ENCODE assay signal across 13 cellular contexts in the genomic region with DNA sequence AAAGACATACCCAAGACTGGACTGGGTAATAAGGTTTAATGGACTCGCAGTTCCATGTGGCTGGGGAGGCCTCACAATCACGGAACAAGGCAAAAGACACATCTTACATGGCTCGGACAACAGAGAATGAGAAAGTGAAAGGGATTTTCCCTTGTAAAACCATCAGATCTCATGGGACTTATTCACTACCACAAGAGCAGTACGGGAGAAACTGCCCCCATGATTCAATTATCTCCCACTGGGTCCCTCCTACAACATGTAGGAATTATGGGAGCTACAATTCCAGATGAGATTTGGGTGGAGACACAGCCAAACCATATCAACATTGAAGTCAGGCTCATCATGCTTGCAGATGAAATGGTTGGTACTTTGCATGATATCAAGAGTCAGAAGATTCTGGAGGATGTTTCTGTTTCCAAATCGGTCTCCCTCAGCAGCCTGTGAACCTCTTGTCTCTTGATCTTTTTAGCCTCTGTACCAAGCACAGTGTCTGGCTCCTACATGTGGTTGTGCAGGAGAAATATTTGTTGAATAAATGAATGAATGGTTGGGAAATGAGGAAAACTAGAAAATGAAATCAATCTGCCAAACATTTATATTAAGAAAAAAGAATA.
DNase-seq lines count a peak whose midpoint lies in the region; ATAC-seq lines count a peak whose summit lies in the region.
"Had no signal": no experiment of that assay in that cellular context is flagged by ENCODE, and none has a peak within 500 bp of the region (broad histone marks: within the 10 kb centered on the region; RNA-seq: fewer than 3 reads in every experiment).

No MANE protein-coding gene starts in this region.

- DNase-seq in stimulated activated naive B cell treated with anti-CD40 and anti-IgM and Interleukin-4, amounts not matched to agents 10 μg/mL and 1 μg/mL and 100 μg/mL, for 72 hours = no peak
- DNase-seq in OCI-M1 (lab: John Stamatoyannopoulos, UW) (no peak), NCI-H1417 (lab: John Stamatoyannopoulos, UW) (no peak)
- DNase-seq in naive thymus-derived CD8-positive, alpha-beta T cell = no peak
- DNase-seq: activated CD4-positive, alpha-beta T cell treated with anti-CD3 and anti-CD28 coated beads for 1 hour; CD8-positive, alpha-beta T cell; H7; NCI-H187; stimulated activated naive CD4-positive, alpha-beta T cell treated with Interleukin-2 at 50 U/mL for 16 hours had no signal

- H3K9me3 Mint-ChIP-seq in stimulated activated naive B cell treated with anti-CD40 and anti-IgM and Interleukin-4, amounts not matched to agents 10 μg/mL and 1 μg/mL and 100 μg/mL, for 72 hours = no peaks in the 10 kb centered on the region
- no peaks in the 10 kb centered on the region for H3K9me3 Mint-ChIP-seq in naive thymus-derived CD8-positive, alpha-beta T cell
- H3K9me3 Mint-ChIP-seq: CD8-positive, alpha-beta T cell; memory B cell had no signal

- H3K4me3 Mint-ChIP-seq in stimulated activated naive B cell treated with anti-CD40 and anti-IgM and Interleukin-4, amounts not matched to agents 10 μg/mL and 1 μg/mL and 100 μg/mL, for 72 hours = no peak overlapping the region
- H3K4me3 Mint-ChIP-seq in naive thymus-derived CD8-positive, alpha-beta T cell = no peak overlapping the region
- H3K4me3 Mint-ChIP-seq: CD8-positive, alpha-beta T cell; memory B cell had no signal

- peaks cover 14 to 22% of the 10 kb centered on the region in 2 donors for H3K4me1 Mint-ChIP-seq in stimulated activated naive B cell treated with anti-CD40 and anti-IgM and Interleukin-4, amounts not matched to agents 10 μg/mL and 1 μg/mL and 100 μg/mL, for 72 hours
- H3K4me1 Mint-ChIP-seq in naive thymus-derived CD8-positive, alpha-beta T cell = peaks cover 0 to 7% (median 4%) of the 10 kb centered on the region in 4 donors

- H3K27me3 Mint-ChIP-seq in stimulated activated naive B cell treated with anti-CD40 and anti-IgM and Interleukin-4, amounts not matched to agents 10 μg/mL and 1 μg/mL and 100 μg/mL, for 72 hours = no peaks in the 10 kb centered on the region
- H3K27me3 Mint-ChIP-seq in naive thymus-derived CD8-positive, alpha-beta T cell = no peaks in the 10 kb centered on the region
- H3K27me3 Mint-ChIP-seq: memory B cell had no signal

- no peak overlapping the region for H3K27ac Mint-ChIP-seq in stimulated activated naive B cell treated with anti-CD40 and anti-IgM and Interleukin-4, amounts not matched to agents 10 μg/mL and 1 μg/mL and 100 μg/mL, for 72 hours
- no peak overlapping the region for H3K27ac Mint-ChIP-seq in naive thymus-derived CD8-positive, alpha-beta T cell
- H3K27ac Mint-ChIP-seq: CD8-positive, alpha-beta T cell; memory B cell had no signal

- POLR2A ChIA-PET in naive thymus-derived CD8-positive, alpha-beta T cell (lab: Charles Lee) = no interaction called here

- H3K36me3 Mint-ChIP-seq in stimulated activated naive B cell treated with anti-CD40 and anti-IgM and Interleukin-4, amounts not matched to agents 10 μg/mL and 1 μg/mL and 100 μg/mL, for 72 hours = peaks cover 14 to 46% of the 10 kb centered on the region in 2 donors
- peaks cover 0 to 8% (median 5%) of the 10 kb centered on the region in 3 donors for H3K36me3 Mint-ChIP-seq in naive thymus-derived CD8-positive, alpha-beta T cell

- ATAC-seq in GM19025 (IDR thresholded peaks at IDR 0.05; ENCODE audit: low read depth, unreplicated experiment) = peak; percentile 82
- ATAC-seq in GM21723 (IDR thresholded peaks at IDR 0.05; ENCODE audit: unreplicated experiment) = peak; percentile 64
- peak; percentile 81 for ATAC-seq in HG03108 (IDR thresholded peaks at IDR 0.05; ENCODE audit: unreplicated experiment)
- ATAC-seq in stimulated activated naive B cell treated with anti-CD40 and anti-IgM and Interleukin-4, amounts not matched to agents 10 μg/mL and 1 μg/mL and 100 μg/mL, for 72 hours (replicated peaks) = peak; percentile 46 to 65
- ATAC-seq in naive thymus-derived CD8-positive, alpha-beta T cell = no peak
- ATAC-seq: CD8-positive, alpha-beta T cell had no signal

Comparison
In these comparisons a context has a peak if more than half of its experiments do, and no peak if none do; other contexts are left out.
1. ATAC-seq: peak in GM19025 (single experiment), GM21723 (single experiment), HG03108 (single experiment) and stimulated activated naive B cell treated with anti-CD40 and anti-IgM and Interleukin-4, amounts not matched to agents 10 μg/mL and 1 μg/mL and 100 μg/mL, for 72 hours (2 of 2); none in naive thymus-derived CD8-positive, alpha-beta T cell (0 of 2).